Comparison of ENCODE assay signal across 8 cellular contexts in genomic region chr12:12611512-12612306, GRCh38. TPM values are rescaled to one million over a fixed set of nuclear protein-coding genes. Genes with fewer than 3 reads are reported as not detected.
A peak's percentile ranks its signal among the peaks of the same experiment; 100 is the strongest.
DNase-seq lines count a peak whose midpoint lies in the region; ATAC-seq and TF ChIP-seq lines count a peak whose summit lies in the region.

Gene CREBL2, plus strand, starts transcription at chr12:12611876. Its CDS starts 297 bp downstream, at chr12:12612173.

- intact Hi-C loops in lower lobe of right lung (cut with DNase I): no loop called here

- no peaks in the 10 kb centered on the region for H3K9me3 ChIP-seq in CD4-positive, CD25-positive, alpha-beta regulatory T cell (ENCODE audit: control insufficient read depth in 2 of 2, low read length in 2 of 2)
- no peaks in the 10 kb centered on the region for H3K9me3 ChIP-seq in lower lobe of right lung

- H3K27me3 Mint-ChIP-seq in CD4-positive, CD25-positive, alpha-beta regulatory T cell: no peaks in the 10 kb centered on the region

- peaks cover 0 to 3% (median 0%) of the 10 kb centered on the region in 7 donors for H3K9me3 Mint-ChIP-seq in CD4-positive, CD25-positive, alpha-beta regulatory T cell

- peak within 1 kb of the TSS; percentile 93 to 99 (median 96) for H3K4me3 Mint-ChIP-seq in CD4-positive, CD25-positive, alpha-beta regulatory T cell

- peaks cover 52% of the 10 kb centered on the region for H3K4me1 ChIP-seq in CD4-positive, CD25-positive, alpha-beta regulatory T cell (ENCODE audit: control insufficient read depth, insufficient read depth, low read length, poor library complexity, severe bottlenecking)
- H3K4me1 ChIP-seq in lower lobe of right lung: peaks cover 47% of the 10 kb centered on the region

- ATAC-seq in CD4-positive, CD25-positive, alpha-beta regulatory T cell (ENCODE audit: low read depth in 2 of 2): peak; percentile 85 to 87
- ATAC-seq in GM19397 (IDR thresholded peaks at IDR 0.05; ENCODE audit: unreplicated experiment): peak; percentile 77
- peak; percentile 81 for ATAC-seq in HG03571 (IDR thresholded peaks at IDR 0.05; ENCODE audit: unreplicated experiment)
- peak; percentile 97 to 98 for ATAC-seq in lower lobe of right lung

- peak within 1 kb of the TSS; percentile 97 for H3K4me3 ChIP-seq in CD4-positive, CD25-positive, alpha-beta regulatory T cell (ENCODE audit: low read depth, low read length)
- H3K4me3 ChIP-seq in lower lobe of right lung: peak within 1 kb of the TSS; percentile 71

- DNase-seq in CD4-positive, CD25-positive, alpha-beta regulatory T cell: peak; percentile 74 to 93 (median 87)
- DNase-seq in NCI-H82 treated with DMSO at 0.1 percent for 48 hours (lab: John Stamatoyannopoulos, UW; ENCODE audit: unreplicated experiment): peak; percentile 89
- peak; percentile 70 to 75 for DNase-seq in activated CD8-positive, alpha-beta memory T cell treated with anti-CD3 and anti-CD28 coated beads for 1 hour (ENCODE audit: extremely low read depth in 1 of 2, low read depth in 1 of 2)
- peak; percentile 77 for DNase-seq in effector CD4-positive, alpha-beta T cell
- DNase-seq in lower lobe of right lung: peak; percentile 96
- peak; percentile 71 to 84 (median 74) for DNase-seq in stimulated activated CD4-positive, alpha-beta T cell treated with anti-CD3 and anti-CD28 coated beads, TNF-alpha, amount 100 ng/mL, for 24 hours (ENCODE audit: low read depth in 3 of 3)

- TF ChIP-seq CTCF in lower lobe of right lung (IDR thresholded peaks at IDR 0.05): no peak

- no peaks in the 10 kb centered on the region for H3K36me3 ChIP-seq in CD4-positive, CD25-positive, alpha-beta regulatory T cell (ENCODE audit: control insufficient read depth, insufficient read depth, low read length)
- no peaks in the 10 kb centered on the region for H3K36me3 ChIP-seq in lower lobe of right lung

- H3K36me3 Mint-ChIP-seq in CD4-positive, CD25-positive, alpha-beta regulatory T cell: peaks cover 10% of the 10 kb centered on the region

- H3K4me1 Mint-ChIP-seq in CD4-positive, CD25-positive, alpha-beta regulatory T cell: peaks cover 33 to 75% (median 53%) of the 10 kb centered on the region in 4 donors

- peak within 1 kb of the TSS; percentile 97 to 100 (median 97) for H3K27ac Mint-ChIP-seq in CD4-positive, CD25-positive, alpha-beta regulatory T cell

- no peaks in the 10 kb centered on the region for H3K27me3 ChIP-seq in CD4-positive, CD25-positive, alpha-beta regulatory T cell (ENCODE audit: control insufficient read depth, insufficient read depth, low read length)
- no peaks in the 10 kb centered on the region for H3K27me3 ChIP-seq in lower lobe of right lung (ENCODE audit: low read depth)

- H3K27ac ChIP-seq in CD4-positive, CD25-positive, alpha-beta regulatory T cell (ENCODE audit: insufficient read depth, low read length, poor library complexity, severe bottlenecking): peak within 1 kb of the TSS; percentile 94
- peak within 1 kb of the TSS; percentile 85 for H3K27ac ChIP-seq in lower lobe of right lung

RNA-seq across cellular contexts. Expression of gene CREBL2, which starts in this region (rescaled TPM):
- 27.5 TPM for total RNA-seq in CD4-positive, CD25-positive, alpha-beta regulatory T cell
- polyA plus RNA-seq in CD4-positive, CD25-positive, alpha-beta regulatory T cell: 10 to 100 TPM; 60.7 to 73.4 (median 66.5) TPM
- 46.3 TPM for total RNA-seq in lower lobe of right lung

Comparison
In these comparisons a context has a peak if more than half of its experiments do, and no peak if none do; other contexts are left out.
1. Peak in every context shown above with its lines: DNase-seq, ATAC-seq, H3K4me3 ChIP-seq and H3K27ac ChIP-seq.